ENCODE assay signal across 17 cellular contexts in the genomic region with DNA sequence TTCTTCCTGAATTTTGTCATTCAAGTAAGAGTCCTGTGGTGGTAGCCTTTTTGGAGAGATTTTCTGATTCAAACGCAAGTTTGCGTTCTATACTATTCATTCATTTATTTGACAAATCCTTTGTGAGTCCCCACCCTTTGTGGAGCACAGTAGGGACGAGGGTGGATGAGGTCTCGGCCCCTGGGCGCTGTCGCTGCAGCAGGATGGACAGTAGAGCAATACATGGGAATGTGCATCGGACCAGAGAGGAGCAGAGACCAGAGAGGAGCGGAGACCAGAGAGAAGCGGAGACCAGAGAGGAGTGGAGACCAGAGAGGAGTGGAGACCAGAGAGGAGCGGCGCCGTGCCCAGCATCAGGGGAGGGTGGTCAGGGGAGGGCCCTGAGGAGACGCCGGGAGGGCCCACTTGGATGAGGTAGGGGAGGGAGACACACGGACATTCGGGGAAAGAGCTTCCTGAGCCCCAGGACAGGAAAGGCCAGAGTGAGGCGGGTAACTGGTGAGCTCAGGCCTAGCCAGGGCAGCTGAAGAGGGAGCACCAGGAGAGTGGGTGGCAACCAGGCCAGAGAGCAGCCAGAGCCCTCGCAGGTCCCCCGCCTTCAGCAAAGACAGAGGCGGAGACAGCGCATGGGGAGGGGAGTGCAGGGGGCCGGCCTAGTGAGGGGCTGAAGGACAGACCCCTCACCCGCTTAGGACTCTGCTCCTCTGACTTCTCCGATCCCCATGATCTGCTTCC.
DNase-seq lines count a peak whose midpoint lies in the region; ATAC-seq, FAIRE-seq and TF ChIP-seq lines count a peak whose summit lies in the region.
"Had no signal": no experiment of that assay in that cellular context is flagged by ENCODE, and none has a peak within 500 bp of the region (broad histone marks: within the 10 kb centered on the region; RNA-seq: fewer than 3 reads in every experiment).

No MANE protein-coding gene starts in this region.

- H3K9me3 ChIP-seq in K562 (replicated peaks; ENCODE audit: control insufficient read depth, insufficient read depth, low read depth, low read length), result no peaks in the 10 kb centered on the region

- no peak overlapping the region for H3K4me2 ChIP-seq in GM23338
- no peak overlapping the region for H3K4me2 ChIP-seq in K562 (ENCODE audit: insufficient read depth, low read length)

- TF ChIP-seq POLR2A in K562 (conservative IDR thresholded peaks at IDR 0.05), result no peak

- H3K4me1 Mint-ChIP-seq in GM23338, result peaks cover 8% of the 10 kb centered on the region
- H3K4me1 Mint-ChIP-seq in stimulated activated memory B cell treated with anti-CD40 and anti-IgM and Interleukin-4, amounts not matched to agents 10 μg/mL and 1 μg/mL and 100 μg/mL, for 72 hours, result no peaks in the 10 kb centered on the region
- H3K4me1 Mint-ChIP-seq: B cell had no signal

- H3K27ac Mint-ChIP-seq in GM23338, result no peak overlapping the region
- H3K27ac Mint-ChIP-seq in stimulated activated memory B cell treated with anti-CD40 and anti-IgM and Interleukin-4, amounts not matched to agents 10 μg/mL and 1 μg/mL and 100 μg/mL, for 72 hours, result no peak overlapping the region
- H3K27ac Mint-ChIP-seq: B cell; CD4-positive, alpha-beta T cell had no signal

- no peak overlapping the region for H3K4me3 Mint-ChIP-seq in GM23338
- no peak overlapping the region for H3K4me3 Mint-ChIP-seq in stimulated activated memory B cell treated with anti-CD40 and anti-IgM and Interleukin-4, amounts not matched to agents 10 μg/mL and 1 μg/mL and 100 μg/mL, for 72 hours
- H3K4me3 Mint-ChIP-seq: B cell; CD4-positive, alpha-beta T cell had no signal

- H3F3A ChIP-seq in GM23338 (replicated peaks; ENCODE audit: low read depth), result no peaks in the 10 kb centered on the region

- no peak for TF ChIP-seq RAD21 in K562 (CRISPR knock-in tag; conservative IDR thresholded peaks at IDR 0.05 in 1 of 2, IDR thresholded peaks at IDR 0.05 in 1 of 2)

- H3K9me1 ChIP-seq in K562 (ENCODE audit: control insufficient read depth, insufficient read depth, low read length), result no peaks in the 10 kb centered on the region

- ATAC-seq in GM23338, result peak; percentile 77
- no peak for ATAC-seq in K562
- peak; percentile 36 for ATAC-seq in stimulated activated memory B cell treated with anti-CD40 and anti-IgM and Interleukin-4, amounts not matched to agents 10 μg/mL and 1 μg/mL and 100 μg/mL, for 72 hours
- ATAC-seq in HG02642 (IDR thresholded peaks at IDR 0.05; ENCODE audit: poor library complexity, unreplicated experiment), result no peak

- in situ Hi-C loops in K562 (cut with MboI), result no loop called here

- no peaks in the 10 kb centered on the region for H4K20me1 ChIP-seq in GM23338 (replicated peaks; ENCODE audit: insufficient read depth)
- H4K20me1 ChIP-seq in K562 (replicated peaks; ENCODE audit: control insufficient read depth, insufficient read depth, low read length), result no peaks in the 10 kb centered on the region

- H3K9me3 Mint-ChIP-seq in GM23338, result no peaks in the 10 kb centered on the region; the same call in 2 of the 3 replicates
- H3K9me3 Mint-ChIP-seq in stimulated activated memory B cell treated with anti-CD40 and anti-IgM and Interleukin-4, amounts not matched to agents 10 μg/mL and 1 μg/mL and 100 μg/mL, for 72 hours, result peaks cover 2% of the 10 kb centered on the region
- H3K9me3 Mint-ChIP-seq: CD4-positive, alpha-beta T cell had no signal

- no peaks in the 10 kb centered on the region for H3K36me3 Mint-ChIP-seq in GM23338 (ENCODE audit: low read depth)
- peaks cover 5% of the 10 kb centered on the region for H3K36me3 Mint-ChIP-seq in stimulated activated memory B cell treated with anti-CD40 and anti-IgM and Interleukin-4, amounts not matched to agents 10 μg/mL and 1 μg/mL and 100 μg/mL, for 72 hours

- H2AFZ ChIP-seq in GM23338, result no peak overlapping the region
- no peak overlapping the region for H2AFZ ChIP-seq in K562 (ENCODE audit: low read depth, low read length)

- no TSS peak for BruUV-seq in K562 (replicated peaks; lab: Mats Ljungman, UMichigan)

- CTCF ChIA-PET in K562 (lab: Yijun Ruan, JAX; ENCODE audit: low intra/inter-chr PET ratio), result no interaction called here

- POLR2A ChIA-PET in K562 (lab: Yijun Ruan, JAX), result no interaction called here

- H3K36me3 ChIP-seq in GM23338 (ENCODE audit: insufficient read depth) (no peaks in the 10 kb centered on the region), K562 (ENCODE audit: control insufficient read depth, insufficient read depth, low read length) (no peaks in the 10 kb centered on the region)

- 6% methylated on average over 23 of the region's 24 CpGs for WGBS in K562 (ENCODE audit: insufficient coverage, low coverage, missing lambda C conversion rate)

- no peaks in the 10 kb centered on the region for H3K9me2 ChIP-seq in GM23338 (ENCODE audit: insufficient read depth)

- DNase-seq in COLO668 (lab: John Stamatoyannopoulos, UW; ENCODE audit: unreplicated experiment), result peak; percentile 54
- peak; percentile 34 for DNase-seq in GM23338 (ENCODE audit: low spot score)
- no peak for DNase-seq in K562 (ENCODE audit: extremely low read depth in 1 of 4, low spot score in 3 of 4)
- no peak for DNase-seq in glomerular visceral epithelial cell (ENCODE audit: extremely low spot score)
- no peak for DNase-seq in caudate nucleus (lab: John Stamatoyannopoulos, UW)
- DNase-seq: C1 segment of cervical spinal cord; CD4-positive, alpha-beta T cell; DND-41; GDM1 had no signal

- TF ChIP-seq CTCF in GM23338 (conservative IDR thresholded peaks at IDR 0.05; ENCODE audit: low read depth in 2 of 2) (no peak), K562 (IDR thresholded peaks at IDR 0.05 in 2 of 3, conservative IDR thresholded peaks at IDR 0.05 in 1 of 3; ENCODE audit: insufficient read depth in 2 of 3, low read depth in 1 of 3, low read length in 3 of 3) (no peak)

- H3K4me3 ChIP-seq in GM23338, result no peak overlapping the region
- no peak overlapping the region for H3K4me3 ChIP-seq in K562

- peaks cover 2% of the 10 kb centered on the region for H3K27me3 Mint-ChIP-seq in GM23338 (ENCODE audit: insufficient read depth, low read depth, poor library complexity)
- H3K27me3 Mint-ChIP-seq in stimulated activated memory B cell treated with anti-CD40 and anti-IgM and Interleukin-4, amounts not matched to agents 10 μg/mL and 1 μg/mL and 100 μg/mL, for 72 hours, result peaks cover 54% of the 10 kb centered on the region
- H3K27me3 Mint-ChIP-seq: CD4-positive, alpha-beta T cell had no signal

- H3K4me1 ChIP-seq in GM23338 (ENCODE audit: insufficient read depth) (no peaks in the 10 kb centered on the region), K562 (replicated peaks in 1 of 2; ENCODE audit: control insufficient read depth in 2 of 2, insufficient read depth in 2 of 2, low read length in 2 of 2) (no peaks in the 10 kb centered on the region)

- no peak for TF ChIP-seq EP300 in K562 (IDR thresholded peaks at IDR 0.05; ENCODE audit: low read length)

- no peak for FAIRE-seq in K562 (lab: Jason Lieb, UNC)
- FAIRE-seq: A204.1, GM12892, GM19239, H54, HTR-8/SVneo had no signal

- no peak overlapping the region for H3K9ac ChIP-seq in K562 (ENCODE audit: insufficient read depth in 1 of 2, low read depth in 2 of 2, low read length in 2 of 2)

- H3K27me3 ChIP-seq in GM23338 (ENCODE audit: insufficient read depth) (no peaks in the 10 kb centered on the region), K562 (ENCODE audit: control insufficient read depth in 2 of 2, insufficient read depth in 2 of 2, low read length in 2 of 2) (peaks cover 10 to 40% of the 10 kb centered on the region in 2 experiments; a peak in 4 of 5 replicates)

- H3K79me2 ChIP-seq in GM23338 (replicated peaks; ENCODE audit: insufficient read depth) (no peaks in the 10 kb centered on the region), K562 (ENCODE audit: control insufficient read depth, insufficient read depth, low read length) (no peaks in the 10 kb centered on the region)

- intact Hi-C loops in K562 (cut with micrococcal nuclease), result no loop called here

- H3K27ac ChIP-seq in GM23338 (ENCODE audit: low read depth) (no peak overlapping the region), K562 (ENCODE audit: extremely low read depth, low read depth, low read length) (no peak overlapping the region), caudate nucleus (ENCODE audit: low read depth, low read length) (no peak overlapping the region)

TF ChIP-seq in K562, 482 proteins besides CTCF, POLR2A, EP300 and RAD21:
- no peak for TF ChIP-seq TRIM28 (IDR thresholded peaks at IDR 0.05)
- TF ChIP-seq HDAC2 (IDR thresholded peaks at IDR 0.05), result no peak
- TF ChIP-seq ZNF263 (CRISPR knock-in tag; IDR thresholded peaks at IDR 0.05; ENCODE audit: borderline replicate concordance), result peak; percentile 75
- TF ChIP-seq SOX6 (IDR thresholded peaks at IDR 0.05), result no peak
- no peak for TF ChIP-seq TBP (optimal IDR thresholded peaks at IDR 0.05; ENCODE audit: low read depth, low read length)
- no peak for TF ChIP-seq SIRT6 (IDR thresholded peaks at IDR 0.05; ENCODE audit: low read depth, low read length)
- no peak for TF ChIP-seq TAF9B (IDR thresholded peaks at IDR 0.05; ENCODE audit: partially characterized antibody)

Comparison
In these comparisons a context has a peak if more than half of its experiments do, and no peak if none do; other contexts are left out.
1. DNase-seq: peak in COLO668 (single experiment) and GM23338 (single experiment); none in K562 (0 of 4), glomerular visceral epithelial cell (single experiment) and caudate nucleus (0 of 61).
2. ATAC-seq: peak in GM23338 (single experiment) and stimulated activated memory B cell treated with anti-CD40 and anti-IgM and Interleukin-4, amounts not matched to agents 10 μg/mL and 1 μg/mL and 100 μg/mL, for 72 hours (single experiment); none in K562 (single experiment) and HG02642 (single experiment).